Comparison of ENCODE assay signal across 9 cellular contexts in the genomic region with DNA sequence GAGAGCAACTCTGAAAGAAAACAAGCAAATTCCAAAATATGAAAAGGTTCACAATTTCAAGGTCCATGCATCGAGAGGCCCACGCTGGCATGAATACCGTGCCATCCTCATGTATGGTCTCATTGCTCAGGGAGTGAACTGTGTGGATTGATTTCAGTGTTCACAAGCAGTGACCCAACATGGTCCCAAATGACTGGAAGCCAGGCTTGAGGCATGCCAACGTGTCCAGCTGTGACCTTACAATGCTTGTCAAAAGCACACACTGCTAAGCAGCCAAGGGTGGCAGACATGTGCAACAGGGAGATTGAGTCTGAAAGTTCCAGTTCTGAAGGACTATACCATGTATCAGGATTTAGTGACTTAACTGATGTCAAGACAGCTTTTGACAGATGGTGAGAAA. TPM values are rescaled to one million over a fixed set of nuclear protein-coding genes. Genes with fewer than 3 reads are reported as not detected.
"Had no signal": no experiment of that assay in that cellular context is flagged by ENCODE, and none has a peak within 500 bp of the region (broad histone marks: within the 10 kb centered on the region; RNA-seq: fewer than 3 reads in every experiment).

No MANE protein-coding gene starts in this region.

- H3K27ac ChIP-seq: HL-60 had no signal

- H3K36me3 ChIP-seq: HAP-1 had no signal

- DNase-seq: GOT3, H7, HFFc6, IMR-90, KBM-7 had no signal

- H3K4me1 ChIP-seq: HAP-1 had no signal

- H3K4me3 ChIP-seq: HAP-1 had no signal

- H3K27ac Mint-ChIP-seq: HFFc6 had no signal

- H3K4me3 Mint-ChIP-seq: HFFc6 had no signal

RNA-seq across cellular contexts. Expression of a gene that starts 58.7 kb away (rescaled TPM):
- total RNA-seq: H4, H7, HFFc6, HT1080, IMR-90 had no signal
- polyA plus RNA-seq: IMR-90 had no signal
